ENCODE assay signal across 16 cellular contexts in genomic region chr10:46290101-46290884, GRCh38. TPM values are rescaled to one million over a fixed set of nuclear protein-coding genes. Genes with fewer than 3 reads are reported as not detected.
DNase-seq lines count a peak whose midpoint lies in the region; ATAC-seq, FAIRE-seq and TF ChIP-seq lines count a peak whose summit lies in the region.
"Had no signal": no experiment of that assay in that cellular context is flagged by ENCODE, and none has a peak within 500 bp of the region (broad histone marks: within the 10 kb centered on the region; RNA-seq: fewer than 3 reads in every experiment).

No MANE protein-coding gene starts in this region.

- H3K4me1 ChIP-seq in K562 (replicated peaks in 1 of 2; ENCODE audit: control insufficient read depth in 2 of 2, insufficient read depth in 2 of 2, low read length in 2 of 2): peaks cover under 1 to 6% of the 10 kb centered on the region in 2 experiments; a peak in 1 of 5 replicates
- peaks cover 3% of the 10 kb centered on the region for H3K4me1 ChIP-seq in upper lobe of right lung

- TF ChIP-seq CTCF in K562 (IDR thresholded peaks at IDR 0.05 in 2 of 3, conservative IDR thresholded peaks at IDR 0.05 in 1 of 3; ENCODE audit: insufficient read depth in 2 of 3, low read depth in 1 of 3, low read length in 3 of 3) (no peak), upper lobe of right lung (IDR thresholded peaks at IDR 0.05) (no peak)

- H3K27me3 ChIP-seq in K562 (ENCODE audit: control insufficient read depth in 2 of 2, insufficient read depth in 2 of 2, low read length in 2 of 2): peaks cover 28 to 69% of the 10 kb centered on the region in 2 experiments
- H3K27me3 ChIP-seq in upper lobe of right lung: no peaks in the 10 kb centered on the region

- TF ChIP-seq RAD21 in K562 (CRISPR knock-in tag; conservative IDR thresholded peaks at IDR 0.05 in 1 of 2, IDR thresholded peaks at IDR 0.05 in 1 of 2): no peak

- no peak overlapping the region for H3K9ac ChIP-seq in K562 (ENCODE audit: insufficient read depth in 1 of 2, low read depth in 2 of 2, low read length in 2 of 2)
- H3K9ac ChIP-seq: BLaER1 treated with 17β-estradiol and CSF1 and Interleukin-3, amounts not matched to agents 10 nM and 100 nM had no signal

- POLR2A ChIA-PET in activated CD4-positive, alpha-beta memory T cell treated with anti-CD3 and anti-CD28 coated beads for 36 hours (lab: Charles Lee): no interaction called here
- POLR2A ChIA-PET in activated CD4-positive, alpha-beta memory T cell treated with anti-CD3 and anti-CD28 coated beads, Interleukin-2, amount 10 ng/mL, durations not matched to agents 7 days and 5 days (lab: Charles Lee): no interaction called here
- POLR2A ChIA-PET in K562 (lab: Yijun Ruan, JAX): no interaction called here

- peak; percentile 0 for DNase-seq in activated CD4-positive, alpha-beta memory T cell treated with anti-CD3 and anti-CD28 coated beads for 36 hours
- no peak for DNase-seq in activated CD4-positive, alpha-beta memory T cell treated with anti-CD3 and anti-CD28 coated beads, Interleukin-2, amount 10 ng/mL, durations not matched to agents 7 days and 5 days
- DNase-seq in K562 (ENCODE audit: extremely low read depth in 1 of 4, low spot score in 3 of 4) (peak in 1 of 4 experiments; percentile 6), left lobe of liver (ENCODE audit: low spot score) (peak; percentile 41), upper lobe of right lung (peak; percentile 35), HuH-7 (ENCODE audit: low spot score) (no peak)
- DNase-seq: 8988T, ACHN, DMS53, GF-D8, HCEC 1CT, HFFc6 had no signal

- no peak overlapping the region for H3K27ac Mint-ChIP-seq in activated CD4-positive, alpha-beta memory T cell treated with anti-CD3 and anti-CD28 coated beads for 36 hours
- no peak overlapping the region for H3K27ac Mint-ChIP-seq in activated CD4-positive, alpha-beta memory T cell treated with anti-CD3 and anti-CD28 coated beads, Interleukin-2, amount 10 ng/mL, durations not matched to agents 7 days and 5 days
- H3K27ac Mint-ChIP-seq: CD4-positive, CD25-positive, alpha-beta regulatory T cell; HFFc6 had no signal

- H3K27ac ChIP-seq in K562 (ENCODE audit: extremely low read depth, low read depth, low read length) (no peak overlapping the region), upper lobe of right lung (no peak overlapping the region)
- H3K27ac ChIP-seq: BLaER1 treated with 17β-estradiol and CSF1 and Interleukin-3, amounts not matched to agents 10 nM and 100 nM had no signal

- 0 out of 2 replicates have a peak, but pooled peaks cover 5% of the 10 kb centered on the region for H4K20me1 ChIP-seq in K562 (replicated peaks; ENCODE audit: control insufficient read depth, insufficient read depth, low read length)
- H4K20me1 ChIP-seq: BLaER1 treated with 17β-estradiol and CSF1 and Interleukin-3, amounts not matched to agents 10 nM and 100 nM had no signal

- no peak overlapping the region for H3K4me3 Mint-ChIP-seq in activated CD4-positive, alpha-beta memory T cell treated with anti-CD3 and anti-CD28 coated beads for 36 hours
- no peak overlapping the region for H3K4me3 Mint-ChIP-seq in activated CD4-positive, alpha-beta memory T cell treated with anti-CD3 and anti-CD28 coated beads, Interleukin-2, amount 10 ng/mL, durations not matched to agents 7 days and 5 days
- H3K4me3 Mint-ChIP-seq: HFFc6 had no signal

- no peak for TF ChIP-seq EP300 in K562 (IDR thresholded peaks at IDR 0.05; ENCODE audit: low read length)

- no peaks in the 10 kb centered on the region for H3K9me3 Mint-ChIP-seq in activated CD4-positive, alpha-beta memory T cell treated with anti-CD3 and anti-CD28 coated beads for 36 hours
- H3K9me3 Mint-ChIP-seq in activated CD4-positive, alpha-beta memory T cell treated with anti-CD3 and anti-CD28 coated beads, Interleukin-2, amount 10 ng/mL, durations not matched to agents 7 days and 5 days: no peaks in the 10 kb centered on the region
- H3K9me3 Mint-ChIP-seq: CD4-positive, CD25-positive, alpha-beta regulatory T cell; HFFc6 had no signal

- no peaks in the 10 kb centered on the region for H3K79me2 ChIP-seq in K562 (ENCODE audit: control insufficient read depth, insufficient read depth, low read length)

- H3K4me3 ChIP-seq in K562 (no peak overlapping the region), upper lobe of right lung (no peak overlapping the region)
- H3K4me3 ChIP-seq: BLaER1 treated with 17β-estradiol and CSF1 and Interleukin-3, amounts not matched to agents 10 nM and 100 nM had no signal

- no peak overlapping the region for H2AFZ ChIP-seq in K562 (ENCODE audit: low read depth, low read length)

- 2% methylated on average over 15 of the region's 15 CpGs for WGBS in K562 (ENCODE audit: insufficient coverage, low coverage, missing lambda C conversion rate)

- H3K27me3 Mint-ChIP-seq in activated CD4-positive, alpha-beta memory T cell treated with anti-CD3 and anti-CD28 coated beads for 36 hours: no peaks in the 10 kb centered on the region
- H3K27me3 Mint-ChIP-seq in activated CD4-positive, alpha-beta memory T cell treated with anti-CD3 and anti-CD28 coated beads, Interleukin-2, amount 10 ng/mL, durations not matched to agents 7 days and 5 days: peaks cover 17% of the 10 kb centered on the region

- CTCF ChIA-PET in activated CD4-positive, alpha-beta memory T cell treated with anti-CD3 and anti-CD28 coated beads for 36 hours (lab: Charles Lee): no interaction called here
- CTCF ChIA-PET in activated CD4-positive, alpha-beta memory T cell treated with anti-CD3 and anti-CD28 coated beads, Interleukin-2, amount 10 ng/mL, durations not matched to agents 7 days and 5 days (lab: Charles Lee): interaction anchor here (0.7 to 1.0 kb wide), 2 partner anchors 67 to 348 kb away, joined by 3 read pairs; no protein-coding TSS in a partner anchor
- CTCF ChIA-PET in K562 (lab: Yijun Ruan, JAX; ENCODE audit: low intra/inter-chr PET ratio): no interaction called here

- FAIRE-seq in K562 (lab: Jason Lieb, UNC): no peak

- in situ Hi-C loops in K562 (cut with MboI): loop anchor here (25.0 kb wide), 1 partner anchor 1597 kb away; no protein-coding TSS in a partner anchor

- H3K4me1 Mint-ChIP-seq in activated CD4-positive, alpha-beta memory T cell treated with anti-CD3 and anti-CD28 coated beads for 36 hours (ENCODE audit: low read depth): peaks cover under 1% of the 10 kb centered on the region
- H3K4me1 Mint-ChIP-seq in activated CD4-positive, alpha-beta memory T cell treated with anti-CD3 and anti-CD28 coated beads, Interleukin-2, amount 10 ng/mL, durations not matched to agents 7 days and 5 days: peaks cover 6% of the 10 kb centered on the region

- no peaks in the 10 kb centered on the region for H3K36me3 ChIP-seq in K562 (ENCODE audit: control insufficient read depth, insufficient read depth, low read length)
- H3K36me3 ChIP-seq in upper lobe of right lung: no peaks in the 10 kb centered on the region
- H3K36me3 ChIP-seq: BLaER1 treated with 17β-estradiol and CSF1 and Interleukin-3, amounts not matched to agents 10 nM and 100 nM had no signal

- no peaks in the 10 kb centered on the region for H3K36me3 Mint-ChIP-seq in activated CD4-positive, alpha-beta memory T cell treated with anti-CD3 and anti-CD28 coated beads for 36 hours
- no peaks in the 10 kb centered on the region for H3K36me3 Mint-ChIP-seq in activated CD4-positive, alpha-beta memory T cell treated with anti-CD3 and anti-CD28 coated beads, Interleukin-2, amount 10 ng/mL, durations not matched to agents 7 days and 5 days (ENCODE audit: low read depth)
- H3K36me3 Mint-ChIP-seq: CD4-positive, CD25-positive, alpha-beta regulatory T cell had no signal

- no peak for TF ChIP-seq POLR2A in K562 (conservative IDR thresholded peaks at IDR 0.05)

- ATAC-seq in K562 (no peak), left lobe of liver (no peak), upper lobe of right lung (no peak), HG02870 (IDR thresholded peaks at IDR 0.05; ENCODE audit: unreplicated experiment) (no peak)

- BruUV-seq in K562 (replicated peaks; lab: Mats Ljungman, UMichigan): no TSS peak

- no peaks in the 10 kb centered on the region for H3K9me3 ChIP-seq in K562 (replicated peaks; ENCODE audit: control insufficient read depth, insufficient read depth, low read depth, low read length)
- H3K9me3 ChIP-seq in upper lobe of right lung: no peaks in the 10 kb centered on the region
- H3K9me3 ChIP-seq: BLaER1 treated with 17β-estradiol and CSF1 and Interleukin-3, amounts not matched to agents 10 nM and 100 nM had no signal

- intact Hi-C loops in activated CD4-positive, alpha-beta memory T cell treated with anti-CD3 and anti-CD28 coated beads for 36 hours (cut with micrococcal nuclease): no loop called here
- intact Hi-C loops in K562 (cut with micrococcal nuclease) (no loop called here), upper lobe of right lung (cut with DNase I) (no loop called here)

- no peak overlapping the region for H3K4me2 ChIP-seq in K562 (ENCODE audit: insufficient read depth, low read length)
- H3K4me2 ChIP-seq: BLaER1 treated with 17β-estradiol and CSF1 and Interleukin-3, amounts not matched to agents 10 nM and 100 nM had no signal

- no peaks in the 10 kb centered on the region for H3K9me1 ChIP-seq in K562 (ENCODE audit: control insufficient read depth, insufficient read depth, low read length)

TF ChIP-seq in K562, 482 proteins besides CTCF, POLR2A, EP300 and RAD21 (continues in another document):
- TF ChIP-seq GTF2F1 (IDR thresholded peaks at IDR 0.05; ENCODE audit: low read depth, low read length) (no peak), SMAD2 (IDR thresholded peaks at IDR 0.05; ENCODE audit: low read depth, low read length) (no peak)

RNA-seq across cellular contexts. Expression of gene ANTXRL, which starts 3.5 kb away (rescaled TPM):
- not detected for total RNA-seq in activated CD4-positive, alpha-beta memory T cell treated with anti-CD3 and anti-CD28 coated beads for 36 hours
- total RNA-seq in activated CD4-positive, alpha-beta memory T cell treated with anti-CD3 and anti-CD28 coated beads, Interleukin-2, amount 10 ng/mL, durations not matched to agents 7 days and 5 days: not detected
- total RNA-seq in K562 (2011; cell fraction: chromatin; rRNA removed; ENCODE audit: low replicate concordance): not detected in 2 replicates
- not detected in 2 replicates for total RNA-seq in K562 (2011; cell fraction: nucleolus; rRNA removed)
- not detected in 2 replicates for total RNA-seq in K562 (2011; cell fraction: nucleoplasm; rRNA removed)
- not detected in 2 replicates for total RNA-seq in K562 (2014; rRNA removed)
- total RNA-seq in K562 (2014; rRNA removed; fragmentation: Illumina TruSeq; extraction: Trizol): not detected in 2 replicates
- not detected in 2 replicates for total RNA-seq in K562 (2015; rRNA removed; fragmentation: Illumina TruSeq; extraction: Trizol)
- total RNA-seq in K562 (2021): not detected in 2 replicates
- polyA plus RNA-seq in K562 (2011; rRNA removed): not detected in 2 replicates
- polyA plus RNA-seq in K562 (2011; cell fraction: cytosol; rRNA removed): not detected in 2 replicates
- not detected in 2 replicates for polyA plus RNA-seq in K562 (2011; cell fraction: nucleus; rRNA removed)
- 0.07 TPM in 1 of 2 replicates, not detected in the other for polyA plus RNA-seq in K562 (2012)
- polyA plus RNA-seq in K562 (2014; fragmentation: Illumina TruSeq; extraction: Trizol): not detected in 2 replicates
- polyA plus RNA-seq in K562 (2014; fragmentation: Nextera tagmentation; extraction: Ambion mirVana): not detected
- not detected in 2 replicates for polyA plus RNA-seq in K562 (2014; rRNA removed)
- polyA minus RNA-seq in K562 (2011; rRNA and poly(A)+ RNA removed): not detected in 2 replicates
- not detected in 2 replicates for polyA minus RNA-seq in K562 (2011; cell fraction: cytosol; rRNA and poly(A)+ RNA removed)
- polyA minus RNA-seq in K562 (2011; cell fraction: nucleus; rRNA and poly(A)+ RNA removed): not detected in 2 replicates
- not detected for total RNA-seq in left lobe of liver
- not detected for total RNA-seq in upper lobe of right lung
- total RNA-seq: CD4-positive, CD25-positive, alpha-beta regulatory T cell; H4; HFFc6 had no signal

Comparison
In these comparisons a context has a peak if more than half of its experiments do, and no peak if none do; other contexts are left out.
1. DNase-seq: peak in activated CD4-positive, alpha-beta memory T cell treated with anti-CD3 and anti-CD28 coated beads for 36 hours (single experiment), left lobe of liver (single experiment) and upper lobe of right lung (single experiment); none in activated CD4-positive, alpha-beta memory T cell treated with anti-CD3 and anti-CD28 coated beads, Interleukin-2, amount 10 ng/mL, durations not matched to agents 7 days and 5 days (single experiment) and HuH-7 (single experiment).